1 cellular context compared by ENCODE assay signal in the genomic region with DNA sequence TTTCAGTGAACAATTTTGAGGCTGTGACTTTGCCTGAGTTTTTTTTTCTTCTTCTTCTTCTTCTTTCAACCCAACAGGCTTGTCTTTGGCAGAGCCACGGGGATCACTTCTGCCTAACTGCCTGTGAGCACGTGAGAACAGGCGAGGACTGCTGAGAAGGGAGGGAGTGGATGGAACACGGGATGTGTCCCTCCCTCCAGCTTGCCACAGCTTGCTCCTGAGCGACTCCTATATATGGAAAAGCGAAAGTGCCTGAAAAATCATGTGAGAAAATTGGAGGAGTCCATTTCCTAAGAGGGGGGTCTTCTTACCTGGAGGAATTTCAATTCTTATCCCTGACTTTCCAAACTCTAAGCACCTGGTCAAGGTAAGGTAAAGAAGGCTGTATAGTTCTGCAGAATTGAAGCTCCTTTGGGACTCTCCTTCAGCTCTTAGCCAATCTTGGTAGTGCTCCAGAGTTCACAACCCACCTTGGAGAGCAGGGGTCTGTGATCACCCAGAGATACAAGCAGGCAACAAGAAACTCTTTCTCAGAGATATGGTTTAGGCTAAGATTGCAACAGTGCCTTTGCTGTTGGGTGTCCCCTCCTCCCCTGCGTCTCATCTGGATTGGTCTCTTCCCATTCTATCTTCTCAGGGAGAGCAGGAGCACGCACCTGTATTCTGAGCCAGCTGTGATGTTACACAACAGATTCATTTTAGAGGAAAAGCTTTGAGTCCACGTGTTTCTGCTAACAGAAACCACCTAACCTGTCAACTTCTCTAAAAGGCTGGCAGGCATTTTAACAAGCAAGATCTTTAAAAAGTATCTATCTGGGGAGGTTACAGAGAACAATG.
TF ChIP-seq lines count a peak whose summit lies in the region.

A gene (minus strand): TSS at position 208 of the 837 bp plus-strand sequence. CDS start 235 bp downstream, outside the sequence.

TF ChIP-seq in K562, 482 proteins besides CTCF, POLR2A, EP300 and RAD21 (continued from another document):
- TF ChIP-seq, protein P1, sequence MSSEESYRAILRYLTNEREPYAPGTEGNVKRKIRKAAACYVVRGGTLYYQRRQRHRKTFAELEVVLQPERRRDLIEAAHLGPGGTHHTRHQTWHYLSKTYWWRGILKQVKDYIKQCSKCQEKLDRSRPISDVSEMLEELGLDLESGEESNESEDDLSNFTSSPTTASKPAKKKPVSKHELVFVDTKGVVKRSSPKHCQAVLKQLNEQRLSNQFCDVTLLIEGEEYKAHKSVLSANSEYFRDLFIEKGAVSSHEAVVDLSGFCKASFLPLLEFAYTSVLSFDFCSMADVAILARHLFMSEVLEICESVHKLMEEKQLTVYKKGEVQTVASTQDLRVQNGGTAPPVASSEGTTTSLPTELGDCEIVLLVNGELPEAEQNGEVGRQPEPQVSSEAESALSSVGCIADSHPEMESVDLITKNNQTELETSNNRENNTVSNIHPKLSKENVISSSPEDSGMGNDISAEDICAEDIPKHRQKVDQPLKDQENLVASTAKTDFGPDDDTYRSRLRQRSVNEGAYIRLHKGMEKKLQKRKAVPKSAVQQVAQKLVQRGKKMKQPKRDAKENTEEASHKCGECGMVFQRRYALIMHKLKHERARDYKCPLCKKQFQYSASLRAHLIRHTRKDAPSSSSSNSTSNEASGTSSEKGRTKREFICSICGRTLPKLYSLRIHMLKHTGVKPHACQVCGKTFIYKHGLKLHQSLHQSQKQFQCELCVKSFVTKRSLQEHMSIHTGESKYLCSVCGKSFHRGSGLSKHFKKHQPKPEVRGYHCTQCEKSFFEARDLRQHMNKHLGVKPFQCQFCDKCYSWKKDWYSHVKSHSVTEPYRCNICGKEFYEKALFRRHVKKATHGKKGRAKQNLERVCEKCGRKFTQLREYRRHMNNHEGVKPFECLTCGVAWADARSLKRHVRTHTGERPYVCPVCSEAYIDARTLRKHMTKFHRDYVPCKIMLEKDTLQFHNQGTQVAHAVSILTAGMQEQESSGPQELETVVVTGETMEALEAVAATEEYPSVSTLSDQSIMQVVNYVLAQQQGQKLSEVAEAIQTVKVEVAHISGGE (CRISPR knock-in tag; IDR thresholded peaks at IDR 0.05) = peak in 1 of 3 experiments; percentile 41; a peak in 1 of 6 replicates
- no peak for TF ChIP-seq ZNF77 (CRISPR knock-in tag; IDR thresholded peaks at IDR 0.05)
- no peak for TF ChIP-seq RFX1 (IDR thresholded peaks at IDR 0.05)
- peak; percentile 90 for TF ChIP-seq BHLHE40 (IDR thresholded peaks at IDR 0.05; ENCODE audit: low read length)
- no peak for TF ChIP-seq THRAP3 (IDR thresholded peaks at IDR 0.05; ENCODE audit: borderline replicate concordance)
- 0 out of 4 replicates have a peak, but pooled peaks of 1 of the 2 experiments have one; percentile 54 for TF ChIP-seq NONO (IDR thresholded peaks at IDR 0.05; ENCODE audit: low read depth in 2 of 2, low read length in 1 of 2)
- peak in 1 of 2 experiments; percentile 75; a peak in 1 of 4 replicates for TF ChIP-seq SRF (CRISPR knock-in tag; IDR thresholded peaks at IDR 0.05)
- no peak for TF ChIP-seq ZKSCAN3 (CRISPR knock-in tag; IDR thresholded peaks at IDR 0.05)
- TF ChIP-seq, protein P2, sequence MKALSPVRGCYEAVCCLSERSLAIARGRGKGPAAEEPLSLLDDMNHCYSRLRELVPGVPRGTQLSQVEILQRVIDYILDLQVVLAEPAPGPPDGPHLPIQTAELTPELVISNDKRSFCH (CRISPR knock-in tag; IDR thresholded peaks at IDR 0.05) = no peak
- TF ChIP-seq, protein P2 (tag; IDR thresholded peaks at IDR 0.05) = no peak
- TF ChIP-seq FOXK2 (conservative IDR thresholded peaks at IDR 0.05 in 1 of 2, IDR thresholded peaks at IDR 0.05 in 1 of 2; ENCODE audit: low read depth in 2 of 2) = peak in 1 of 2 experiments; percentile 85; a peak in 2 of 4 replicates
- TF ChIP-seq ZNF766 (CRISPR knock-in tag; conservative IDR thresholded peaks at IDR 0.05) = peak; percentile 81
- TF ChIP-seq ELF4 (CRISPR knock-in tag; IDR thresholded peaks at IDR 0.05) = peak; percentile 83; the same call in 1 of the 2 replicates
- TF ChIP-seq, protein P3, sequence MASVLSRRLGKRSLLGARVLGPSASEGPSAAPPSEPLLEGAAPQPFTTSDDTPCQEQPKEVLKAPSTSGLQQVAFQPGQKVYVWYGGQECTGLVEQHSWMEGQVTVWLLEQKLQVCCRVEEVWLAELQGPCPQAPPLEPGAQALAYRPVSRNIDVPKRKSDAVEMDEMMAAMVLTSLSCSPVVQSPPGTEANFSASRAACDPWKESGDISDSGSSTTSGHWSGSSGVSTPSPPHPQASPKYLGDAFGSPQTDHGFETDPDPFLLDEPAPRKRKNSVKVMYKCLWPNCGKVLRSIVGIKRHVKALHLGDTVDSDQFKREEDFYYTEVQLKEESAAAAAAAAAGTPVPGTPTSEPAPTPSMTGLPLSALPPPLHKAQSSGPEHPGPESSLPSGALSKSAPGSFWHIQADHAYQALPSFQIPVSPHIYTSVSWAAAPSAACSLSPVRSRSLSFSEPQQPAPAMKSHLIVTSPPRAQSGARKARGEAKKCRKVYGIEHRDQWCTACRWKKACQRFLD (CRISPR knock-in tag; IDR thresholded peaks at IDR 0.05) = 0 out of 2 replicates have a peak, but pooled peaks have one; percentile 17
- TF ChIP-seq, protein P4, sequence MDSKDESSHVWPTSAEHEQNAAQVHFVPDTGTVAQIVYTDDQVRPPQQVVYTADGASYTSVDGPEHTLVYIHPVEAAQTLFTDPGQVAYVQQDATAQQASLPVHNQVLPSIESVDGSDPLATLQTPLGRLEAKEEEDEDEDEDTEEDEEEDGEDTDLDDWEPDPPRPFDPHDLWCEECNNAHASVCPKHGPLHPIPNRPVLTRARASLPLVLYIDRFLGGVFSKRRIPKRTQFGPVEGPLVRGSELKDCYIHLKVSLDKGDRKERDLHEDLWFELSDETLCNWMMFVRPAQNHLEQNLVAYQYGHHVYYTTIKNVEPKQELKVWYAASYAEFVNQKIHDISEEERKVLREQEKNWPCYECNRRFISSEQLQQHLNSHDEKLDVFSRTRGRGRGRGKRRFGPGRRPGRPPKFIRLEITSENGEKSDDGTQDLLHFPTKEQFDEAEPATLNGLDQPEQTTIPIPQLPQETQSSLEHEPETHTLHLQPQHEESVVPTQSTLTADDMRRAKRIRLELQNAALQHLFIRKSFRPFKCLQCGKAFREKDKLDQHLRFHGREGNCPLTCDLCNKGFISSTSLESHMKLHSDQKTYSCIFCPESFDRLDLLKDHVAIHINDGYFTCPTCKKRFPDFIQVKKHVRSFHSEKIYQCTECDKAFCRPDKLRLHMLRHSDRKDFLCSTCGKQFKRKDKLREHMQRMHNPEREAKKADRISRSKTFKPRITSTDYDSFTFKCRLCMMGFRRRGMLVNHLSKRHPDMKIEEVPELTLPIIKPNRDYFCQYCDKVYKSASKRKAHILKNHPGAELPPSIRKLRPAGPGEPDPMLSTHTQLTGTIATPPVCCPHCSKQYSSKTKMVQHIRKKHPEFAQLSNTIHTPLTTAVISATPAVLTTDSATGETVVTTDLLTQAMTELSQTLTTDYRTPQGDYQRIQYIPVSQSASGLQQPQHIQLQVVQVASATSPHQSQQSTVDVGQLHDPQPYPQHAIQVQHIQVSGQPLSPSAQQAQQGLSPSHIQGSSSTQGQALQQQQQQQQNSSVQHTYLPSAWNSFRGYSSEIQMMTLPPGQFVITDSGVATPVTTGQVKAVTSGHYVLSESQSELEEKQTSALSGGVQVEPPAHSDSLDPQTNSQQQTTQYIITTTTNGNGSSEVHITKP (IDR thresholded peaks at IDR 0.05; ENCODE audit: partially characterized antibody) = peak; percentile 98
- no peak for TF ChIP-seq ARNT (IDR thresholded peaks at IDR 0.05)
- no peak for TF ChIP-seq SMAD1 (IDR thresholded peaks at IDR 0.05; ENCODE audit: low read depth, low read length, partially characterized antibody)
- TF ChIP-seq LEF1 (IDR thresholded peaks at IDR 0.05) = no peak
- no peak for TF ChIP-seq WHSC1 (IDR thresholded peaks at IDR 0.05; ENCODE audit: low read length)
- no peak for TF ChIP-seq GABPB1 (CRISPR knock-in tag; IDR thresholded peaks at IDR 0.05)
- no peak for TF ChIP-seq NFATC3 (IDR thresholded peaks at IDR 0.05)
- TF ChIP-seq, protein P5, sequence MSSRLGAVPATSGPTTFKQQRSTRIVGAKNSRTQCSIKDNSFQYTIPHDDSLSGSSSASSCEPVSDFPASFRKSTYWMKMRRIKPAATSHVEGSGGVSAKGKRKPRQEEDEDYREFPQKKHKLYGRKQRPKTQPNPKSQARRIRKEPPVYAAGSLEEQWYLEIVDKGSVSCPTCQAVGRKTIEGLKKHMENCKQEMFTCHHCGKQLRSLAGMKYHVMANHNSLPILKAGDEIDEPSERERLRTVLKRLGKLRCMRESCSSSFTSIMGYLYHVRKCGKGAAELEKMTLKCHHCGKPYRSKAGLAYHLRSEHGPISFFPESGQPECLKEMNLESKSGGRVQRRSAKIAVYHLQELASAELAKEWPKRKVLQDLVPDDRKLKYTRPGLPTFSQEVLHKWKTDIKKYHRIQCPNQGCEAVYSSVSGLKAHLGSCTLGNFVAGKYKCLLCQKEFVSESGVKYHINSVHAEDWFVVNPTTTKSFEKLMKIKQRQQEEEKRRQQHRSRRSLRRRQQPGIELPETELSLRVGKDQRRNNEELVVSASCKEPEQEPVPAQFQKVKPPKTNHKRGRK (tag; IDR thresholded peaks at IDR 0.05) = 0 out of 2 replicates have a peak, but pooled peaks have one; percentile 31
- no peak for TF ChIP-seq ZNF23 (CRISPR knock-in tag; IDR thresholded peaks at IDR 0.05)
- TF ChIP-seq BRD9 (IDR thresholded peaks at IDR 0.05; ENCODE audit: low read depth, partially characterized antibody) = no peak
- TF ChIP-seq MAZ (CRISPR knock-in tag; conservative IDR thresholded peaks at IDR 0.05 in 1 of 2, IDR thresholded peaks at IDR 0.05 in 1 of 2) = 0 out of 4 replicates have a peak, but pooled peaks of 1 of the 2 experiments have one; percentile 17
- no peak for TF ChIP-seq RBM25 (IDR thresholded peaks at IDR 0.05; ENCODE audit: low read depth, low read length, severe bottlenecking)
